24 cellular contexts compared by ENCODE assay signal in genomic region chr6:61977951-61978350, GRCh38.
DNase-seq lines count a peak whose midpoint lies in the region; ATAC-seq lines count a peak whose summit lies in the region.
"Had no signal": no experiment of that assay in that cellular context is flagged by ENCODE, and none has a peak within 500 bp of the region (broad histone marks: within the 10 kb centered on the region; RNA-seq: fewer than 3 reads in every experiment).

No MANE protein-coding gene starts in this region.

- no peaks in the 10 kb centered on the region for H3K36me3 Mint-ChIP-seq in activated T-helper 17 cell treated with anti-CD3 and anti-CD28 coated beads, Interleukin-2, amount 50 U/mL, for 72 hours (ENCODE audit: low read depth)
- H3K36me3 Mint-ChIP-seq: CD8-positive, alpha-beta memory T cell had no signal

- peaks cover 5% of the 10 kb centered on the region for H3K9me3 Mint-ChIP-seq in activated T-helper 17 cell treated with anti-CD3 and anti-CD28 coated beads, Interleukin-2, amount 50 U/mL, for 72 hours

- DNase-seq in NCI-H2227 treated with DMSO at 0.1 percent for 48 hours (lab: John Stamatoyannopoulos, UW) (peak; percentile 5), NCI-H2227 (lab: John Stamatoyannopoulos, UW; ENCODE audit: unreplicated experiment) (no peak), HPDE6-E6E7 (ENCODE audit: extremely low spot score) (peak; percentile 1), NCI-H524 treated with DMSO at 0.1 percent for 48 hours (lab: John Stamatoyannopoulos, UW) (peak; percentile 23), putamen (ENCODE audit: low spot score) (peak; percentile 64)
- DNase-seq: 8988T; AML-193; C1 segment of cervical spinal cord; CD8-positive, alpha-beta memory T cell; EL; GF-D8; Kasumi-1; MM.1S; NCI-H1048; NCI-H1436 treated with DMSO at 0.1 percent for 48 hours; NCI-H2029; NCI-H2171 treated with DMSO at 0.1 percent for 48 hours; NK-92 treated with Interleukin-12 subunit alpha and Interleukin-12 subunit beta, amount 100 ng/mL, for 24 hours; SJCRH30; T-helper 1 cell; T-helper 9 cell had no signal

- no peak for ATAC-seq in GM19455 (IDR thresholded peaks at IDR 0.05; ENCODE audit: unreplicated experiment)
- no peak for ATAC-seq in activated T-helper 17 cell treated with anti-CD3 and anti-CD28 coated beads, Interleukin-2, amount 50 U/mL, for 72 hours (replicated peaks)
- ATAC-seq: Panc1 had no signal

- H3K27me3 Mint-ChIP-seq in activated T-helper 17 cell treated with anti-CD3 and anti-CD28 coated beads, Interleukin-2, amount 50 U/mL, for 72 hours: no peaks in the 10 kb centered on the region
- H3K27me3 Mint-ChIP-seq: CD8-positive, alpha-beta memory T cell had no signal

- H3K4me1 Mint-ChIP-seq in activated T-helper 17 cell treated with anti-CD3 and anti-CD28 coated beads, Interleukin-2, amount 50 U/mL, for 72 hours: no peaks in the 10 kb centered on the region
- H3K4me1 Mint-ChIP-seq: CD8-positive, alpha-beta memory T cell had no signal

- no peak overlapping the region for H3K4me3 Mint-ChIP-seq in activated T-helper 17 cell treated with anti-CD3 and anti-CD28 coated beads, Interleukin-2, amount 50 U/mL, for 72 hours
- H3K4me3 Mint-ChIP-seq: CD8-positive, alpha-beta memory T cell had no signal

- no peak overlapping the region for H3K27ac Mint-ChIP-seq in activated T-helper 17 cell treated with anti-CD3 and anti-CD28 coated beads, Interleukin-2, amount 50 U/mL, for 72 hours
- H3K27ac Mint-ChIP-seq: CD8-positive, alpha-beta memory T cell had no signal
